In the genomic region with DNA sequence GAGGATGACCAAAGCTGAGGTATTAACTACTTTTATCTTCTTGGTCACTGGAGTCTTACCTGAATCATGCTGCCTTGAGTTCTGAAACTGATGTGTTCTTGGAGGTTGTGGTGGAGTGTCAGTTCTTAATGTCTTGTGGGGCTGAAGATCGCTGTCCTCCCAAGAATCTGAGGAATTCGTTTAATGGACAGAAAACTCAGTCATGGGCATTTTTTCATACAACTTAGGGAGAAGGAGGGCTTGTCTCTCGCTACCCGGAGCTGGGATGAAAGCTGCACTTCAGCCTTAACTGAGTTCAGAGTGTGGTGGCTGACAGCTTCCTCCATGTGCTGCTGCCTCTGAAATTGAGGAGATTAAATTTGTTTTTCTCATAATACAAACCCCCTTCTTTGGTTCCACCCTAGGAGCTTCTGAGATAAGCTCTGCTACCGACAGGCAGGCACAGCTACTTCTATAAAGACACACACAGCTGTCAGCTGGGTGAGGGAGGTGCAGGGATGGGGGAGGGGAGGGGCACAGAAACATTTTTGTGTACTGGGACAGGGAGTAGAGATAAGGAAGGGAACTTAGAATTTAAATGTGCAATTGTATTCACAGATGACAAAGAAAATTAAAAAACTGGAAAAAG, we compare ENCODE assay signal across 1 cellular context.
A peak's percentile ranks its signal among the peaks of the same experiment; 100 is the strongest.
TF ChIP-seq lines count a peak whose summit lies in the region.

No MANE protein-coding gene starts in this region.

TF ChIP-seq in K562, 482 proteins besides CTCF, POLR2A, EP300 and RAD21:
- TF ChIP-seq CBFA2T2 (conservative IDR thresholded peaks at IDR 0.05) (peak; percentile 32; the same call in 1 of the 2 replicates), TFAP4 (CRISPR knock-in tag; IDR thresholded peaks at IDR 0.05; ENCODE audit: borderline replicate concordance) (0 out of 2 replicates have a peak, but pooled peaks have one; percentile 44), CBFA2T3 (IDR thresholded peaks at IDR 0.05) (peak; percentile 62), PRDM10 (IDR thresholded peaks at IDR 0.05; ENCODE audit: partially characterized antibody) (peak; percentile 28), ZFP36 (IDR thresholded peaks at IDR 0.05; ENCODE audit: low read depth, low read length, partially characterized antibody) (no peak), MEF2A (IDR thresholded peaks at IDR 0.05; ENCODE audit: control insufficient read depth, low read depth, low read length) (no peak)
